ENCODE assay signal across 13 cellular contexts in genomic region chr14:101336203-101336602, GRCh38.
"Had no signal": no experiment of that assay in that cellular context is flagged by ENCODE, and none has a peak within 500 bp of the region (broad histone marks: within the 10 kb centered on the region; RNA-seq: fewer than 3 reads in every experiment).

No MANE protein-coding gene starts in this region.

- DNase-seq: cortex of kidney; effector memory CD4-positive, alpha-beta T cell; heart left ventricle; left lung; mesenchymal stem cell; mucosa of descending colon; naive thymus-derived CD8-positive, alpha-beta T cell; small intestine; stimulated activated CD4-positive, alpha-beta T cell treated with anti-CD3 and anti-CD28 coated beads, Interleukin-2, amount 100 ng/mL, for 48 hours; stimulated activated naive CD4-positive, alpha-beta T cell treated with Interleukin-2 at 50 U/mL for 16 hours; thyroid gland; upper lobe of left lung had no signal

- ATAC-seq: esophagus mucosa; heart left ventricle; left lung; naive thymus-derived CD8-positive, alpha-beta T cell had no signal
